1 cellular context compared by ENCODE assay signal in genomic region chr17:14429084-14429483, GRCh38.
TF ChIP-seq lines count a peak whose summit lies in the region.

No MANE protein-coding gene starts in this region.

TF ChIP-seq in HepG2, 621 proteins besides CTCF, POLR2A, EP300 and RAD21:
- TF ChIP-seq, protein P1, sequence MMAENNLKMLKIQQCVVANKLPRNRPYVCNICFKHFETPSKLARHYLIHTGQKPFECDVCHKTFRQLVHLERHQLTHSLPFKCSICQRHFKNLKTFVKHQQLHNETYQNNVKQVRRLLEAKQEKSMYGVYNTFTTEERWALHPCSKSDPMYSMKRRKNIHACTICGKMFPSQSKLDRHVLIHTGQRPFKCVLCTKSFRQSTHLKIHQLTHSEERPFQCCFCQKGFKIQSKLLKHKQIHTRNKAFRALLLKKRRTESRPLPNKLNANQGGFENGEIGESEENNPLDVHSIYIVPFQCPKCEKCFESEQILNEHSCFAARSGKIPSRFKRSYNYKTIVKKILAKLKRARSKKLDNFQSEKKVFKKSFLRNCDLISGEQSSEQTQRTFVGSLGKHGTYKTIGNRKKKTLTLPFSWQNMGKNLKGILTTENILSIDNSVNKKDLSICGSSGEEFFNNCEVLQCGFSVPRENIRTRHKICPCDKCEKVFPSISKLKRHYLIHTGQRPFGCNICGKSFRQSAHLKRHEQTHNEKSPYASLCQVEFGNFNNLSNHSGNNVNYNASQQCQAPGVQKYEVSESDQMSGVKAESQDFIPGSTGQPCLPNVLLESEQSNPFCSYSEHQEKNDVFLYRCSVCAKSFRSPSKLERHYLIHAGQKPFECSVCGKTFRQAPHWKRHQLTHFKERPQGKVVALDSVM (CRISPR knock-in tag; IDR thresholded peaks at IDR 0.05) = 0 out of 2 replicates have a peak, but pooled peaks have one; percentile 12
- TF ChIP-seq, protein P2, sequence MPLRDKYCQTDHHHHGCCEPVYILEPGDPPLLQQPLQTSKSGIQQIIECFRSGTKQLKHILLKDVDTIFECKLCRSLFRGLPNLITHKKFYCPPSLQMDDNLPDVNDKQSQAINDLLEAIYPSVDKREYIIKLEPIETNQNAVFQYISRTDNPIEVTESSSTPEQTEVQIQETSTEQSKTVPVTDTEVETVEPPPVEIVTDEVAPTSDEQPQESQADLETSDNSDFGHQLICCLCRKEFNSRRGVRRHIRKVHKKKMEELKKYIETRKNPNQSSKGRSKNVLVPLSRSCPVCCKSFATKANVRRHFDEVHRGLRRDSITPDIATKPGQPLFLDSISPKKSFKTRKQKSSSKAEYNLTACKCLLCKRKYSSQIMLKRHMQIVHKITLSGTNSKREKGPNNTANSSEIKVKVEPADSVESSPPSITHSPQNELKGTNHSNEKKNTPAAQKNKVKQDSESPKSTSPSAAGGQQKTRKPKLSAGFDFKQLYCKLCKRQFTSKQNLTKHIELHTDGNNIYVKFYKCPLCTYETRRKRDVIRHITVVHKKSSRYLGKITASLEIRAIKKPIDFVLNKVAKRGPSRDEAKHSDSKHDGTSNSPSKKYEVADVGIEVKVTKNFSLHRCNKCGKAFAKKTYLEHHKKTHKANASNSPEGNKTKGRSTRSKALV (CRISPR knock-in tag; IDR thresholded peaks at IDR 0.05) = no peak
- TF ChIP-seq ZNF660 (CRISPR knock-in tag; IDR thresholded peaks at IDR 0.05; ENCODE audit: borderline replicate concordance, low read depth) = no peak
